1 cellular context compared by ENCODE assay signal in the genomic region with DNA sequence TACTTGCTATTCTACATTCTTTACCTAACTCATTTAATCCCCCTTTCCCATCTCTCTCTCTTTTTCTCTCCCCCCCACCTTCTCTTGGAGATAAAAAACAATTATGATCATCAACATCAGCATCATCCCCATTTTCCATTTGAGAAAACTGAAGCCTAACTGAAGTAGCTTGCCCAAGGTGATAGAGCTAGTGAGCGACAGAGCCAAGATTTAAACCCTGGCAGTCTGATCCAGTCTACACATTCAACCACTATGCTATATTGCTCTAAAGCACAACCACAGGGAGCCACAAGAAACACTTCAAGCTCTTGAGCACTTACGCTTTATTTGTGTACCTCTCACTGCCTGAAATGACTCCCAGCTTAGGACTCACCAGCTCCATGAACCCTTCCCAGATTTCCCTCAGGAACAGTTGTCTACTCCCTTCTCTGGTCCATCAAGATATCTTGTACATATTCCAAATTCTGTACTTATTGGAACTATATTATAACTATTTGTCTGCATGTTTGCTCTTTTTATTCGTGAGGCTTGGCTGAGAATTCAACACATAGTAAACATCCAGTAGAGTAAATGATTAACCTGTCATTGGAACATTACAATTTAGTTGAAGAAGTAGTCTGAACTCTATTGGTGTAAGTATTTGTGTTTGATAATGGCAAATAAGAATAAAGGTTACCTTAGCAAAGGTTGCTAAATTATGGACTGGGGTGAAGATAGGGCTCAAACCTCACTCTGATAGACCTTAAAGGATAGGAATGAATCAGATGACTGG.
TF ChIP-seq lines count a peak whose summit lies in the region.

No MANE protein-coding gene starts in this region.

TF ChIP-seq in A549, 52 proteins besides CTCF, POLR2A, EP300 and RAD21 (continued from another document):
- TF ChIP-seq, protein P1, sequence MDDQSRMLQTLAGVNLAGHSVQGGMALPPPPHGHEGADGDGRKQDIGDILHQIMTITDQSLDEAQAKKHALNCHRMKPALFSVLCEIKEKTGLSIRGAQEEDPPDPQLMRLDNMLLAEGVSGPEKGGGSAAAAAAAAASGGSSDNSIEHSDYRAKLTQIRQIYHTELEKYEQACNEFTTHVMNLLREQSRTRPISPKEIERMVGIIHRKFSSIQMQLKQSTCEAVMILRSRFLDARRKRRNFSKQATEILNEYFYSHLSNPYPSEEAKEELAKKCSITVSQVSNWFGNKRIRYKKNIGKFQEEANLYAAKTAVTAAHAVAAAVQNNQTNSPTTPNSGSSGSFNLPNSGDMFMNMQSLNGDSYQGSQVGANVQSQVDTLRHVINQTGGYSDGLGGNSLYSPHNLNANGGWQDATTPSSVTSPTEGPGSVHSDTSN (IDR thresholded peaks at IDR 0.05): no peak
- no peak for TF ChIP-seq EHF (CRISPR knock-in tag; IDR thresholded peaks at IDR 0.05)
- TF ChIP-seq MYC (IDR thresholded peaks at IDR 0.05; ENCODE audit: borderline replicate concordance, low read length): no peak
- no peak for TF ChIP-seq FOSB (CRISPR knock-in tag; IDR thresholded peaks at IDR 0.05)
TF ChIP-seq in A549: peak in this region for 0.
